Comparison of ENCODE assay signal across 25 cellular contexts in genomic region chr1:116494351-116494692, GRCh38.
DNase-seq lines count a peak whose midpoint lies in the region; ATAC-seq and TF ChIP-seq lines count a peak whose summit lies in the region.
"Had no signal": no experiment of that assay in that cellular context is flagged by ENCODE, and none has a peak within 500 bp of the region (broad histone marks: within the 10 kb centered on the region; RNA-seq: fewer than 3 reads in every experiment).

No MANE protein-coding gene starts in this region.

- POLR2A ChIA-PET in Caco-2 (lab: Charles Lee) = no interaction called here
- POLR2A ChIA-PET in PC-3 (lab: Charles Lee; ENCODE audit: unreplicated experiment) = no interaction called here

- H3K27ac ChIP-seq in spleen = no peak overlapping the region
- H3K27ac ChIP-seq in PC-3 (ENCODE audit: low read length) = no peak overlapping the region
- H3K27ac ChIP-seq: brain microvascular endothelial cell, C4-2B, esophagus muscularis mucosa, right atrium auricular region, transverse colon had no signal

- no peaks in the 10 kb centered on the region for H3F3A ChIP-seq in PC-3 (ENCODE audit: low read length, unreplicated experiment)

- H3K9me3 ChIP-seq in Caco-2 (no peaks in the 10 kb centered on the region), spleen (no peaks in the 10 kb centered on the region), PC-3 (ENCODE audit: low read length) (no peaks in the 10 kb centered on the region)
- H3K9me3 ChIP-seq: esophagus muscularis mucosa, right atrium auricular region, transverse colon had no signal

- H3K4me1 Mint-ChIP-seq in Caco-2 (ENCODE audit: low read depth, unreplicated experiment) (peaks cover 21% of the 10 kb centered on the region), nephron progenitor cell (peaks cover 50% of the 10 kb centered on the region)

- H3K4me1 ChIP-seq in Caco-2 (peaks cover 22% of the 10 kb centered on the region), spleen (peaks cover 0 to 41% (median 13%) of the 10 kb centered on the region in 6 donors), PC-3 (ENCODE audit: insufficient read depth, low read length) (peaks cover 42% of the 10 kb centered on the region)

- no peak overlapping the region for H2AFZ ChIP-seq in PC-3 (ENCODE audit: low read length)

- ATAC-seq in HG03571 (IDR thresholded peaks at IDR 0.05; ENCODE audit: unreplicated experiment) = no peak
- no peak for ATAC-seq in HG02642 (IDR thresholded peaks at IDR 0.05; ENCODE audit: poor library complexity, unreplicated experiment)
- no peak for ATAC-seq in PC-3
- ATAC-seq: K562; natural killer cell treated with Interleukin-12 subunit alpha and Interleukin-12 subunit beta and Interleukin-15 and Interleukin-18, amount 100 ng/mL, for 72 hours; stimulated activated naive B cell treated with anti-CD40 and anti-IgM and Interleukin-4, amounts not matched to agents 10 μg/mL and 1 μg/mL and 100 μg/mL, for 72 hours; T-cell had no signal

- TF ChIP-seq CTCF in Caco-2 (IDR thresholded peaks at IDR 0.05; ENCODE audit: insufficient read depth in 1 of 2, low read depth in 1 of 2, low read length in 1 of 2, severe bottlenecking in 1 of 2, unreplicated experiment in 1 of 2) (no peak), fibroblast of the aortic adventitia (IDR thresholded peaks at IDR 0.05; ENCODE audit: insufficient read depth, low read length) (no peak), nephron progenitor cell (IDR thresholded peaks at IDR 0.05) (no peak), spleen (IDR thresholded peaks at IDR 0.05 in 8 of 11, conservative IDR thresholded peaks at IDR 0.05 in 3 of 11) (no peak), PC-3 (conservative IDR thresholded peaks at IDR 0.05; ENCODE audit: low read depth, low read length) (no peak)

- no peaks in the 10 kb centered on the region for H3K79me2 ChIP-seq in PC-3 (ENCODE audit: low read length)

- H3K4me3 Mint-ChIP-seq in Caco-2 (ENCODE audit: unreplicated experiment) = no peak overlapping the region
- H3K4me3 Mint-ChIP-seq in nephron progenitor cell = no peak overlapping the region
- H3K4me3 Mint-ChIP-seq: activated naive CD4-positive, alpha-beta T cell treated with anti-CD3 and anti-CD28 coated beads, Interleukin-2, amount 10 ng/mL, durations not matched to agents 7 days and 5 days; natural killer cell treated with Interleukin-12 subunit alpha and Interleukin-12 subunit beta and Interleukin-15 and Interleukin-18, amount 100 ng/mL, for 72 hours; stimulated activated naive B cell treated with anti-CD40 and anti-IgM and Interleukin-4, amounts not matched to agents 10 μg/mL and 1 μg/mL and 100 μg/mL, for 72 hours; T-cell had no signal

- H3K27me3 Mint-ChIP-seq in Caco-2 (ENCODE audit: insufficient read depth, unreplicated experiment) (no peaks in the 10 kb centered on the region), nephron progenitor cell (ENCODE audit: low read depth, poor library complexity) (peaks cover 4% of the 10 kb centered on the region)
- H3K27me3 Mint-ChIP-seq: natural killer cell treated with Interleukin-12 subunit alpha and Interleukin-12 subunit beta and Interleukin-15 and Interleukin-18, amount 100 ng/mL, for 72 hours; stimulated activated naive B cell treated with anti-CD40 and anti-IgM and Interleukin-4, amounts not matched to agents 10 μg/mL and 1 μg/mL and 100 μg/mL, for 72 hours; T-cell had no signal

- CTCF ChIA-PET in Caco-2 (lab: Charles Lee) (interaction anchor here (0.6 to 2.2 kb wide), 3 partner anchors 9 to 355 kb away, joined by 5 to 7 read pairs (median 6); no protein-coding TSS in a partner anchor), PC-3 (lab: Charles Lee) (no interaction called here)

- H3K27ac Mint-ChIP-seq in Caco-2 (ENCODE audit: unreplicated experiment) = peak overlapping the region; percentile 61
- peak overlapping the region; percentile 43 for H3K27ac Mint-ChIP-seq in nephron progenitor cell
- H3K27ac Mint-ChIP-seq: activated naive CD4-positive, alpha-beta T cell treated with anti-CD3 and anti-CD28 coated beads, Interleukin-2, amount 10 ng/mL, durations not matched to agents 7 days and 5 days; T-cell had no signal

- H3K9me3 Mint-ChIP-seq in Caco-2 (ENCODE audit: unreplicated experiment) (no peaks in the 10 kb centered on the region), nephron progenitor cell (no peaks in the 10 kb centered on the region)
- H3K9me3 Mint-ChIP-seq: activated naive CD4-positive, alpha-beta T cell treated with anti-CD3 and anti-CD28 coated beads, Interleukin-2, amount 10 ng/mL, durations not matched to agents 7 days and 5 days; natural killer cell treated with Interleukin-12 subunit alpha and Interleukin-12 subunit beta and Interleukin-15 and Interleukin-18, amount 100 ng/mL, for 72 hours; stimulated activated naive B cell treated with anti-CD40 and anti-IgM and Interleukin-4, amounts not matched to agents 10 μg/mL and 1 μg/mL and 100 μg/mL, for 72 hours; T-cell had no signal

- DNase-seq in Caco-2 = peak; percentile 14 to 44
- DNase-seq in amniotic stem cell (lab: John Stamatoyannopoulos, UW) = peak; percentile 20
- peak; percentile 23 for DNase-seq in fibroblast of the aortic adventitia (ENCODE audit: low read depth)
- no peak for DNase-seq in nephron progenitor cell
- DNase-seq in spleen = no peak
- no peak for DNase-seq in PC-3
- DNase-seq: activated CD4-positive, alpha-beta T cell treated with anti-CD3 and anti-CD28 coated beads, Interleukin-2, amount 50 U/mL, for 4 hours; activated naive CD4-positive, alpha-beta T cell treated with anti-CD3 and anti-CD28 coated beads, Interleukin-2, amount 10 ng/mL, durations not matched to agents 7 days and 5 days; brain microvascular endothelial cell; DMS53; NCI-H1048; NCI-H2029 treated with DMSO at 0.1 percent for 48 hours; NCI-H524; SHP77; stimulated activated naive B cell treated with anti-CD40 and anti-IgM and Interleukin-4, amounts not matched to agents 10 μg/mL and 1 μg/mL and 100 μg/mL, for 72 hours; T-cell; transverse colon had no signal

- WGBS in spleen, 5 donors = 89 to 96% (median 95%) methylated on average over 12 of the region's 12 CpGs

- intact Hi-C loops in Caco-2 (cut with micrococcal nuclease; ENCODE audit: unreplicated experiment) (no loop called here), spleen (cut with DNase I; ENCODE audit: low total_unique reads) (no loop called here), PC-3 (cut with micrococcal nuclease) (no loop called here)

- TF ChIP-seq POLR2A in spleen (IDR thresholded peaks at IDR 0.05) = no peak

- H3K36me3 ChIP-seq in Caco-2 (ENCODE audit: control insufficient read depth, insufficient read depth, low read length) (no peaks in the 10 kb centered on the region), spleen (no peaks in the 10 kb centered on the region), PC-3 (ENCODE audit: low read depth, low read length) (no peaks in the 10 kb centered on the region)
- H3K36me3 ChIP-seq: brain microvascular endothelial cell, esophagus muscularis mucosa, right atrium auricular region, transverse colon had no signal

- H3K27me3 ChIP-seq in Caco-2 (replicated peaks; ENCODE audit: control insufficient read depth, insufficient read depth, low read length) (no peaks in the 10 kb centered on the region), spleen (replicated peaks in 1 of 7) (no peaks in the 10 kb centered on the region), PC-3 (ENCODE audit: low read length) (no peaks in the 10 kb centered on the region)
- H3K27me3 ChIP-seq: brain microvascular endothelial cell, esophagus muscularis mucosa, right atrium auricular region, transverse colon had no signal

- H3K36me3 Mint-ChIP-seq in Caco-2 (ENCODE audit: insufficient read depth, unreplicated experiment) (no peaks in the 10 kb centered on the region), nephron progenitor cell (ENCODE audit: low read depth) (no peaks in the 10 kb centered on the region)
- H3K36me3 Mint-ChIP-seq: activated naive CD4-positive, alpha-beta T cell treated with anti-CD3 and anti-CD28 coated beads, Interleukin-2, amount 10 ng/mL, durations not matched to agents 7 days and 5 days; natural killer cell treated with Interleukin-12 subunit alpha and Interleukin-12 subunit beta and Interleukin-15 and Interleukin-18, amount 100 ng/mL, for 72 hours; T-cell had no signal

- H4K20me1 ChIP-seq in PC-3 (ENCODE audit: low read length) = no peaks in the 10 kb centered on the region

- H3K9ac ChIP-seq in PC-3 (ENCODE audit: low read length) = no peak overlapping the region

- H3K4me3 ChIP-seq in Caco-2 (ENCODE audit: low read depth, low read length) (no peak overlapping the region), fibroblast of the aortic adventitia (ENCODE audit: low read depth, low read length) (no peak overlapping the region), spleen (no peak overlapping the region), PC-3 (ENCODE audit: low read length) (no peak overlapping the region)
- H3K4me3 ChIP-seq: esophagus muscularis mucosa, K562, lung, right atrium auricular region, transverse colon had no signal

- H3K4me2 ChIP-seq in PC-3 (ENCODE audit: low read length) = no peak overlapping the region

- no TSS peak for BruUV-seq in Caco-2 (replicated peaks; lab: Mats Ljungman, UMichigan)
- BruUV-seq in PC-3 (replicated peaks; lab: Mats Ljungman, UMichigan) = no TSS peak

- no peaks in the 10 kb centered on the region for H3K9me2 ChIP-seq in PC-3 (replicated peaks; ENCODE audit: low read length)

Comparison
In these comparisons a context has a peak if more than half of its experiments do, and no peak if none do; other contexts are left out.
1. DNase-seq: peak in Caco-2 (2 of 2), amniotic stem cell (single experiment) and fibroblast of the aortic adventitia (single experiment); none in nephron progenitor cell (single experiment), spleen (single experiment) and PC-3 (single experiment).